Comparison of ENCODE assay signal across 32 cellular contexts in the genomic region with DNA sequence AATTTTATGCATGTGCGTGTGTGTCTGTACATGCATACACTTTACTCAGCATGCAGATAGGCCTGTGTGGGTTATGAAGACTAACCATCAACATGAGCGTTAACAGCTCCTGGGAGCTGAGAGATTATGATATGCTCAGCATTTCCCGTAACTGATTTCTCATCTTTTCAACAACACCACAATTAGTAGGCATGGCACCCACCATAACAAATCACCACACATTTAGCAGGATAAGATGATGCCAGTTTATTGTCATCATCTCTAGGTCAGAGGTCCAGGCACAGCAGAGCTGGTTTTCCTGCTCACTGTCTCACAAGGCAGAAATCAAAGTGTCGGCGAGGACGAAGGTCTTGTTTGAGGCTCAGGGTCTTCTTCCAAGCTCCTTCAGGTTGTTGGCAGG.
"Had no signal": no experiment of that assay in that cellular context is flagged by ENCODE, and none has a peak within 500 bp of the region (broad histone marks: within the 10 kb centered on the region; RNA-seq: fewer than 3 reads in every experiment).

No MANE protein-coding gene starts in this region.

- H3K4me1 ChIP-seq: adrenal gland, body of pancreas, breast epithelium had no signal

- DNase-seq: activated effector memory CD4-positive, alpha-beta T cell treated with anti-CD3 and anti-CD28 coated beads, Interleukin-2, amount 50 U/mL, for 16 hours; activated effector memory CD4-positive, alpha-beta T cell treated with Interleukin-2 at 50 U/mL for 16 hours; activated gamma-delta T cell; activated gamma-delta T cell treated with Interleukin-2 at 50 U/mL for 16 hours; activated naive CD4-positive, alpha-beta T cell; activated naive CD4-positive, alpha-beta T cell treated with anti-CD3 and anti-CD28 coated beads for 36 hours; activated naive CD4-positive, alpha-beta T cell treated with anti-CD3 and anti-CD28 coated beads, Interleukin-2, amount 10 ng/mL, durations not matched to agents 7 days and 5 days; activated naive CD4-positive, alpha-beta T cell treated with anti-CD3 and anti-CD28 coated beads, Interleukin-2, amount 50 U/mL, for 16 hours; activated naive CD4-positive, alpha-beta T cell treated with Interleukin-2 at 50 U/mL for 16 hours; activated naive CD8-positive, alpha-beta T cell treated with anti-CD3 and anti-CD28 coated beads for 36 hours; activated naive CD8-positive, alpha-beta T cell treated with anti-CD3 and anti-CD28 coated beads, Interleukin-2, amount 10 ng/mL, durations not matched to agents 7 days and 5 days; activated naive CD8-positive, alpha-beta T cell treated with anti-CD3 and anti-CD28 coated beads, Interleukin-2, amount 50 U/mL, for 24 hours; activated T-cell treated with anti-CD3 and anti-CD28 coated beads, Interleukin-2, amount 50 U/mL, for 1 hour; activated T-cell treated with anti-CD3 and anti-CD28 coated beads, Interleukin-2, amount 50 U/mL, for 24 hours; activated T-cell treated with anti-CD3 and anti-CD28 coated beads, Interleukin-2, amount 50 U/mL, for 4 hours; activated T-cell treated with anti-CD3 and anti-CD28 coated beads, Interleukin-2, amount 50 U/mL, for 48 hours; activated T-cell treated with anti-CD3 and anti-CD28 coated beads, Interleukin-2, amount 50 U/mL, for 72 hours; adrenal gland; amniotic stem cell; amygdala; anterior cingulate cortex; aorta; body of pancreas; brain microvascular endothelial cell; caudate nucleus; central memory CD4-positive, alpha-beta T cell; cerebellar nuclear complex had no signal

- H3K27me3 ChIP-seq: ascending aorta, brain microvascular endothelial cell, breast epithelium, cardiac muscle cell had no signal

- H3K36me3 ChIP-seq: adrenal gland, ascending aorta, brain microvascular endothelial cell, breast epithelium, cardiac muscle cell had no signal

- H3K27ac ChIP-seq: adrenal gland, ascending aorta, body of pancreas, brain microvascular endothelial cell, breast epithelium, cardiac muscle cell had no signal

- H3K4me3 ChIP-seq: adrenal gland, ascending aorta, body of pancreas, breast epithelium, cardiac muscle cell had no signal

- H3K9me3 ChIP-seq: adrenal gland, ascending aorta, body of pancreas, breast epithelium had no signal

- ATAC-seq: activated naive CD4-positive, alpha-beta T cell treated with anti-CD3 and anti-CD28 coated beads, Interleukin-2, amount 50 U/mL, for 72 hours; activated naive CD8-positive, alpha-beta T cell treated with anti-CD3 and anti-CD28 coated beads, Interleukin-2, amount 50 U/mL, for 24 hours; activated T-cell treated with anti-CD3 and anti-CD28 coated beads, Interleukin-2, amount 50 U/mL, for 4 hours; activated T-cell treated with anti-CD3 and anti-CD28 coated beads, Interleukin-2, amount 50 U/mL, for 72 hours; activated T-helper 17 cell treated with anti-CD3 and anti-CD28 coated beads, Interleukin-2, amount 50 U/mL, for 72 hours; body of pancreas had no signal
